Comparison of ENCODE assay signal across 1 cellular context in genomic region chr10:47027108-47027811, GRCh38.
TF ChIP-seq lines count a peak whose summit lies in the region.

No MANE protein-coding gene starts in this region.

TF ChIP-seq in WTC11, 78 proteins besides CTCF, POLR2A, EP300 and RAD21 (continued from another document):
- TF ChIP-seq ZNF416 (CRISPR knock-in tag; IDR thresholded peaks at IDR 0.05) (no peak), ATF1 (CRISPR knock-in tag; IDR thresholded peaks at IDR 0.05) (no peak), TCF7 (CRISPR knock-in tag; IDR thresholded peaks at IDR 0.05; ENCODE audit: low read depth) (no peak), NR3C1 (CRISPR knock-in tag; conservative IDR thresholded peaks at IDR 0.05; ENCODE audit: low read depth) (no peak)
- TF ChIP-seq, protein P1, sequence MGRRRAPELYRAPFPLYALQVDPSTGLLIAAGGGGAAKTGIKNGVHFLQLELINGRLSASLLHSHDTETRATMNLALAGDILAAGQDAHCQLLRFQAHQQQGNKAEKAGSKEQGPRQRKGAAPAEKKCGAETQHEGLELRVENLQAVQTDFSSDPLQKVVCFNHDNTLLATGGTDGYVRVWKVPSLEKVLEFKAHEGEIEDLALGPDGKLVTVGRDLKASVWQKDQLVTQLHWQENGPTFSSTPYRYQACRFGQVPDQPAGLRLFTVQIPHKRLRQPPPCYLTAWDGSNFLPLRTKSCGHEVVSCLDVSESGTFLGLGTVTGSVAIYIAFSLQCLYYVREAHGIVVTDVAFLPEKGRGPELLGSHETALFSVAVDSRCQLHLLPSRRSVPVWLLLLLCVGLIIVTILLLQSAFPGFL (CRISPR knock-in tag; IDR thresholded peaks at IDR 0.05; ENCODE audit: borderline replicate concordance) = no peak
- TF ChIP-seq, protein P2, sequence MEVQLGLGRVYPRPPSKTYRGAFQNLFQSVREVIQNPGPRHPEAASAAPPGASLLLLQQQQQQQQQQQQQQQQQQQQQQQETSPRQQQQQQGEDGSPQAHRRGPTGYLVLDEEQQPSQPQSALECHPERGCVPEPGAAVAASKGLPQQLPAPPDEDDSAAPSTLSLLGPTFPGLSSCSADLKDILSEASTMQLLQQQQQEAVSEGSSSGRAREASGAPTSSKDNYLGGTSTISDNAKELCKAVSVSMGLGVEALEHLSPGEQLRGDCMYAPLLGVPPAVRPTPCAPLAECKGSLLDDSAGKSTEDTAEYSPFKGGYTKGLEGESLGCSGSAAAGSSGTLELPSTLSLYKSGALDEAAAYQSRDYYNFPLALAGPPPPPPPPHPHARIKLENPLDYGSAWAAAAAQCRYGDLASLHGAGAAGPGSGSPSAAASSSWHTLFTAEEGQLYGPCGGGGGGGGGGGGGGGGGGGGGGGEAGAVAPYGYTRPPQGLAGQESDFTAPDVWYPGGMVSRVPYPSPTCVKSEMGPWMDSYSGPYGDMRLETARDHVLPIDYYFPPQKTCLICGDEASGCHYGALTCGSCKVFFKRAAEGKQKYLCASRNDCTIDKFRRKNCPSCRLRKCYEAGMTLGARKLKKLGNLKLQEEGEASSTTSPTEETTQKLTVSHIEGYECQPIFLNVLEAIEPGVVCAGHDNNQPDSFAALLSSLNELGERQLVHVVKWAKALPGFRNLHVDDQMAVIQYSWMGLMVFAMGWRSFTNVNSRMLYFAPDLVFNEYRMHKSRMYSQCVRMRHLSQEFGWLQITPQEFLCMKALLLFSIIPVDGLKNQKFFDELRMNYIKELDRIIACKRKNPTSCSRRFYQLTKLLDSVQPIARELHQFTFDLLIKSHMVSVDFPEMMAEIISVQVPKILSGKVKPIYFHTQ (CRISPR knock-in tag; IDR thresholded peaks at IDR 0.05) = no peak
